Comparison of ENCODE assay signal across 2 cellular contexts in the genomic region with DNA sequence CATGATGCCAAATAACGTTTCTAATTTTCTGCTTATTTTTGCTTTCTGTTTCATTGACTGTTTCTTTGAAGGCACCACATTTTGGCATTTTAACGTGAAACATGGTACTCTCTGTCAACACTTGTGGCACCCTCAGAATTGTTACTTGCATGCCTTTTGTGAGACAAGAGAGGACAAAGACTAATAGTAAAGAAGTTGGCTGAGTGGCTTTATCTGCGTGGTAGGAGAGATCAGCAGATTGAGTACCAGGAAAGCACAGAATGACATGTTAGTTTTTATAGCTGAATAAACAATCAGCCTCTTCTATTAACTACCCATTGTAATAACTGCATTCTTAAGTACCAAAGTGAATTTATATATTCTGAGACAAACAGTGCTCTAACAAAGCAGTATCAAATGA.
TF ChIP-seq lines count a peak whose summit lies in the region.

No MANE protein-coding gene starts in this region.

TF ChIP-seq in IMR-90, 13 proteins besides CTCF, POLR2A, EP300 and RAD21:
- TF ChIP-seq CEBPB (IDR thresholded peaks at IDR 0.05; ENCODE audit: low read depth, low read length) (no peak), MAZ (IDR thresholded peaks at IDR 0.05; ENCODE audit: borderline replicate concordance, low read depth, low read length) (no peak), CHD1 (IDR thresholded peaks at IDR 0.05; ENCODE audit: low read depth, low read length) (no peak), NFE2L2 (IDR thresholded peaks at IDR 0.05; ENCODE audit: low read depth, low read length) (no peak), BHLHE40 (IDR thresholded peaks at IDR 0.05; ENCODE audit: low read depth, low read length) (no peak), MXI1 (IDR thresholded peaks at IDR 0.05; ENCODE audit: borderline replicate concordance, low read depth, low read length) (no peak), RCOR1 (IDR thresholded peaks at IDR 0.05; ENCODE audit: insufficient replicate concordance, low read length) (no peak), RFX5 (IDR thresholded peaks at IDR 0.05; ENCODE audit: low read depth, low read length) (no peak), SMC3 (IDR thresholded peaks at IDR 0.05; ENCODE audit: low read depth, low read length) (no peak), FOS (IDR thresholded peaks at IDR 0.05; ENCODE audit: low read depth, low read length) (no peak), MAFK (IDR thresholded peaks at IDR 0.05; ENCODE audit: low read depth, low read length) (no peak)
- TF ChIP-seq, protein P1, sequence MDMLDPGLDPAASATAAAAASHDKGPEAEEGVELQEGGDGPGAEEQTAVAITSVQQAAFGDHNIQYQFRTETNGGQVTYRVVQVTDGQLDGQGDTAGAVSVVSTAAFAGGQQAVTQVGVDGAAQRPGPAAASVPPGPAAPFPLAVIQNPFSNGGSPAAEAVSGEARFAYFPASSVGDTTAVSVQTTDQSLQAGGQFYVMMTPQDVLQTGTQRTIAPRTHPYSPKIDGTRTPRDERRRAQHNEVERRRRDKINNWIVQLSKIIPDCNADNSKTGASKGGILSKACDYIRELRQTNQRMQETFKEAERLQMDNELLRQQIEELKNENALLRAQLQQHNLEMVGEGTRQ (IDR thresholded peaks at IDR 0.05; ENCODE audit: low read depth, low read length): no peak
- TF ChIP-seq, protein P2, sequence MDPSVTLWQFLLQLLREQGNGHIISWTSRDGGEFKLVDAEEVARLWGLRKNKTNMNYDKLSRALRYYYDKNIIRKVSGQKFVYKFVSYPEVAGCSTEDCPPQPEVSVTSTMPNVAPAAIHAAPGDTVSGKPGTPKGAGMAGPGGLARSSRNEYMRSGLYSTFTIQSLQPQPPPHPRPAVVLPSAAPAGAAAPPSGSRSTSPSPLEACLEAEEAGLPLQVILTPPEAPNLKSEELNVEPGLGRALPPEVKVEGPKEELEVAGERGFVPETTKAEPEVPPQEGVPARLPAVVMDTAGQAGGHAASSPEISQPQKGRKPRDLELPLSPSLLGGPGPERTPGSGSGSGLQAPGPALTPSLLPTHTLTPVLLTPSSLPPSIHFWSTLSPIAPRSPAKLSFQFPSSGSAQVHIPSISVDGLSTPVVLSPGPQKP (IDR thresholded peaks at IDR 0.05; ENCODE audit: borderline replicate concordance, low read depth, low read length): no peak

TF ChIP-seq in WTC11, 78 proteins besides CTCF, POLR2A, EP300 and RAD21:
- TF ChIP-seq SMAD4 (CRISPR knock-in tag; IDR thresholded peaks at IDR 0.05): no peak
- TF ChIP-seq TEAD1 (CRISPR knock-in tag; IDR thresholded peaks at IDR 0.05): no peak
- TF ChIP-seq, protein P3, sequence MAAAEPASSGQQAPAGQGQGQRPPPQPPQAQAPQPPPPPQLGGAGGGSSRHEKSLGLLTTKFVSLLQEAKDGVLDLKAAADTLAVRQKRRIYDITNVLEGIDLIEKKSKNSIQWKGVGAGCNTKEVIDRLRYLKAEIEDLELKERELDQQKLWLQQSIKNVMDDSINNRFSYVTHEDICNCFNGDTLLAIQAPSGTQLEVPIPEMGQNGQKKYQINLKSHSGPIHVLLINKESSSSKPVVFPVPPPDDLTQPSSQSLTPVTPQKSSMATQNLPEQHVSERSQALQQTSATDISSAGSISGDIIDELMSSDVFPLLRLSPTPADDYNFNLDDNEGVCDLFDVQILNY (CRISPR knock-in tag; IDR thresholded peaks at IDR 0.05): no peak
- TF ChIP-seq ZNF416 (CRISPR knock-in tag; IDR thresholded peaks at IDR 0.05): no peak
- TF ChIP-seq JUN (CRISPR knock-in tag; IDR thresholded peaks at IDR 0.05): no peak
- TF ChIP-seq SMAD3 (CRISPR knock-in tag; IDR thresholded peaks at IDR 0.05; ENCODE audit: borderline replicate concordance): no peak
- TF ChIP-seq ELF4 (CRISPR knock-in tag; IDR thresholded peaks at IDR 0.05; ENCODE audit: low read depth): no peak
- TF ChIP-seq, protein P4, sequence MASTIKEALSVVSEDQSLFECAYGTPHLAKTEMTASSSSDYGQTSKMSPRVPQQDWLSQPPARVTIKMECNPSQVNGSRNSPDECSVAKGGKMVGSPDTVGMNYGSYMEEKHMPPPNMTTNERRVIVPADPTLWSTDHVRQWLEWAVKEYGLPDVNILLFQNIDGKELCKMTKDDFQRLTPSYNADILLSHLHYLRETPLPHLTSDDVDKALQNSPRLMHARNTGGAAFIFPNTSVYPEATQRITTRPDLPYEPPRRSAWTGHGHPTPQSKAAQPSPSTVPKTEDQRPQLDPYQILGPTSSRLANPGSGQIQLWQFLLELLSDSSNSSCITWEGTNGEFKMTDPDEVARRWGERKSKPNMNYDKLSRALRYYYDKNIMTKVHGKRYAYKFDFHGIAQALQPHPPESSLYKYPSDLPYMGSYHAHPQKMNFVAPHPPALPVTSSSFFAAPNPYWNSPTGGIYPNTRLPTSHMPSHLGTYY (CRISPR knock-in tag; IDR thresholded peaks at IDR 0.05): no peak
- TF ChIP-seq, protein P5, sequence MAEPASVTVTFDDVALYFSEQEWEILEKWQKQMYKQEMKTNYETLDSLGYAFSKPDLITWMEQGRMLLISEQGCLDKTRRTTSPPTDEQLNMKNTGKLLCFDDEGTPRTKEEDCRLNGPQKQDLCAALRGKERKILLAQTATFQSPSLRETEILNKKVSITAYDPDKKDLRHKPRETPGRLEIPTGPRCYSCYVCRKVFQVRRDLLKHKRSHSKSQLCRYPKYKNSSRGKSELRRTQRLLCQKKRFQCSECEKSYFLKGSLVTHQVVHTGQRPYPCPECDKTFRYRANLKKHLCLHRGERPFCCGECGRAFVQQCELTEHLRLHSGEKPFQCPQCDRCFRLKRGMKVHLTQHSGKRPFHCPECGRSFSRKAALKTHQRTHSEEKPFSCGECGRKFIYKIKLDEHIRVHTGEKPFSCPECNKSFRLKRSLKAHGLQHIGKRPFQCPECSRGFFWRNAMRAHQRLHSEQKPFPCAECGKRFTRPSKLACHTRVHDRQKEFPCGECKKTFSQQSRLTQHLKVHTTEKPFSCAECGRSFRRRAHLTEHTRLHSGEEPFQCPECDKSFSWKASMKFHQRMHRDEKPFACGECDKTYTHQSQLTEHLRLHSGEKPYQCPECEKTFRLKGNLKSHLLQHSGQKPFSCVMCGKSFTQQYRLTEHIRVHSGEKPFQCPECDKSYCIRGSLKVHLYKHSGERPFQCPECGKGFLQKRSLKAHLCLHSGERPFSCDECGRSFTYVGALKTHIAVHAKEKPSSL (CRISPR knock-in tag; conservative IDR thresholded peaks at IDR 0.05): no peak
- TF ChIP-seq, protein P6, sequence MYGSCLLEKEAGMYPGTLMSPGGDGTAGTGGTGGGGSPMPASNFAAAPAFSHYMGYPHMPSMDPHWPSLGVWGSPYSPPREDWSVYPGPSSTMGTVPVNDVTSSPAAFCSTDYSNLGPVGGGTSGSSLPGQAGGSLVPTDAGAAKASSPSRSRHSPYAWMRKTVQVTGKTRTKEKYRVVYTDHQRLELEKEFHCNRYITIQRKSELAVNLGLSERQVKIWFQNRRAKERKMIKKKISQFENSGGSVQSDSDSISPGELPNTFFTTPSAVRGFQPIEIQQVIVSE (CRISPR knock-in tag; IDR thresholded peaks at IDR 0.05; ENCODE audit: borderline replicate concordance): no peak
- TF ChIP-seq GRHL2 (CRISPR knock-in tag; IDR thresholded peaks at IDR 0.05; ENCODE audit: insufficient replicate concordance, severe bottlenecking): no peak
- TF ChIP-seq, protein P7, sequence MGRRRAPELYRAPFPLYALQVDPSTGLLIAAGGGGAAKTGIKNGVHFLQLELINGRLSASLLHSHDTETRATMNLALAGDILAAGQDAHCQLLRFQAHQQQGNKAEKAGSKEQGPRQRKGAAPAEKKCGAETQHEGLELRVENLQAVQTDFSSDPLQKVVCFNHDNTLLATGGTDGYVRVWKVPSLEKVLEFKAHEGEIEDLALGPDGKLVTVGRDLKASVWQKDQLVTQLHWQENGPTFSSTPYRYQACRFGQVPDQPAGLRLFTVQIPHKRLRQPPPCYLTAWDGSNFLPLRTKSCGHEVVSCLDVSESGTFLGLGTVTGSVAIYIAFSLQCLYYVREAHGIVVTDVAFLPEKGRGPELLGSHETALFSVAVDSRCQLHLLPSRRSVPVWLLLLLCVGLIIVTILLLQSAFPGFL (CRISPR knock-in tag; IDR thresholded peaks at IDR 0.05; ENCODE audit: borderline replicate concordance): no peak
- TF ChIP-seq RELA (CRISPR knock-in tag; IDR thresholded peaks at IDR 0.05; ENCODE audit: borderline replicate concordance): no peak
TF ChIP-seq in WTC11: peak in this region for 0.
